ENCODE assay signal across 8 cellular contexts in the genomic region with DNA sequence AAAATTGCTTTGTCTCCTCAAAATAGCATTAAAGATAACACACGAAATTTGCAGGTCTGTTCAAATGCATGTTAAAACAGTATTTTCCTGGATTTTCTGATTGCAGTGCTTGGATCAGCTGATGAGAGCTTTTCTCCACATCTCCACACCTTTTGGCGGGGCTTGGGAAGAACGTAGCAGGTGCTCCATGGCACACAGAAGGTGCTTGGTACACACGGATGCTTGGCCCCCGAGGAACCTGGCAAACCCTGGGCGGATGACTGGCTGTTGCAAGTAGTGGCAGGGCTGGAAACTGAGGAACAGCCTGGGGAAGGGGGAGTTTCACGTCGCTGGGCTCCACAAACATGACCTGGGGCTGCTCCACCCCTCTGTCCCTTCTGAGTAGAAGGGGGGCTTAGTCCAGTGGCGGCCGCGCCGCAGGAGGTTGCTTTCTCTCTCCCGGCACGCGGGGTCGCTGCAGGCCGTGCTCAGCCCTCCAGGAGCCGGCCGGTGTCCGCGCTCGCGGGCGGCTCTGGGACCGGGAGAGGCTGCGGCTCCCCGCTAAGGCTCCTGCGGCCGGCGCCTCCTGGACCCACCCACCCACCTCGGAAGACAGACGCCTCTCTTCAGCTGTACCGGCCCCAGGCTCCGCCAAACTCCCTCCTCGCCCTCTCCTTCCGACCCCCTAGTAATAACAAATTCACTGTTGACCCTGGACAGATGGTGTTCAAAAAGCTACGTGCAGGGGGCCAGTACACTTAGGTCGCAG.
A peak's percentile ranks its signal among the peaks of the same experiment; 100 is the strongest.
DNase-seq lines count a peak whose midpoint lies in the region; ATAC-seq and TF ChIP-seq lines count a peak whose summit lies in the region.

No MANE protein-coding gene starts in this region.

- peak; percentile 57 for ATAC-seq in HG03342 (IDR thresholded peaks at IDR 0.05; ENCODE audit: unreplicated experiment)
- ATAC-seq in omental fat pad (ENCODE audit: low FRiP score): peak; percentile 80
- no peak for ATAC-seq in HG03460 (IDR thresholded peaks at IDR 0.05; ENCODE audit: unreplicated experiment)
- ATAC-seq in HG02981 (IDR thresholded peaks at IDR 0.05; ENCODE audit: unreplicated experiment): no peak
- no peak for ATAC-seq in HG03378 (IDR thresholded peaks at IDR 0.05; ENCODE audit: unreplicated experiment)

- H3K4me3 ChIP-seq in foreskin fibroblast (ENCODE audit: low read depth in 1 of 2, low read length in 2 of 2): no peak overlapping the region

- no peaks in the 10 kb centered on the region for H3K36me3 ChIP-seq in ES-I3 (ENCODE audit: insufficient read depth, low read length)

- H3K4me1 ChIP-seq in ES-I3 (ENCODE audit: insufficient read depth, low read length): 0 out of 2 replicates have a peak, but pooled peaks cover 3% of the 10 kb centered on the region

- TF ChIP-seq CTCF in foreskin fibroblast (IDR thresholded peaks at IDR 0.05; ENCODE audit: low read depth, low read length): peak; percentile 43
- TF ChIP-seq CTCF in omental fat pad (IDR thresholded peaks at IDR 0.05): no peak

- 0 out of 2 replicates have a peak, but pooled peaks cover 3% of the 10 kb centered on the region for H3K9me3 ChIP-seq in ES-I3 (ENCODE audit: control insufficient read depth, insufficient read depth, low read length)

- peak overlapping the region; percentile 22; the same call in 1 of the 2 replicates for H3K9ac ChIP-seq in ES-I3 (ENCODE audit: low read depth, low read length)

- DNase-seq in SK-MEL-5 (ENCODE audit: low read depth, low spot score) (peak; percentile 47), foreskin fibroblast (peak; percentile 21 to 71), omental fat pad (ENCODE audit: low spot score) (no peak)

- in situ Hi-C loops in SK-MEL-5 (cut with HindIII; ENCODE audit: low pct_unique_long_range_greater_than_20kb, low sequenced_read_pairs): no loop called here

Comparison
In these comparisons a context has a peak if more than half of its experiments do, and no peak if none do; other contexts are left out.
1. ATAC-seq: peak in HG03342 (single experiment) and omental fat pad (single experiment); none in HG03460 (single experiment), HG02981 (single experiment) and HG03378 (single experiment).